30 cellular contexts compared by ENCODE assay signal in genomic region chr1:205084360-205084759, GRCh38.
"Had no signal": no experiment of that assay in that cellular context is flagged by ENCODE, and none has a peak within 500 bp of the region (broad histone marks: within the 10 kb centered on the region; RNA-seq: fewer than 3 reads in every experiment).

TMEM81 (minus strand) TSS chr1:205084460; CDS start chr1:205084320, 140 bp downstream.

- H3K27me3 ChIP-seq: left lung, neural progenitor cell, neutrophil, ovary, stomach, testis, thyroid gland, transverse colon, upper lobe of left lung, vagina had no signal

- DNase-seq: hippocampal formation; immature natural killer cell; kidney; left colon; left lung; lower lobe of right lung; mammary epithelial cell; mesenchymal stem cell; naive thymus-derived CD8-positive, alpha-beta T cell; occipital lobe; ovary; retina; right cardiac atrium; stimulated activated CD4-positive, alpha-beta T cell treated with anti-CD3 and anti-CD28 coated beads, Interleukin-12 subunit alpha, Interleukin-12 subunit beta, amount 100 ng/mL, for 4 hours; stimulated activated CD4-positive, alpha-beta T cell treated with anti-CD3 and anti-CD28 coated beads, Interleukin-15, amount 100 ng/mL, for 24 hours; stimulated activated CD4-positive, alpha-beta T cell treated with anti-CD3 and anti-CD28 coated beads, Interleukin-2, amount 100 ng/mL, for 24 hours; stimulated activated CD4-positive, alpha-beta T cell treated with anti-CD3 and anti-CD28 coated beads, Interleukin-4, amount 100 ng/mL, for 1 hour; stimulated activated naive CD4-positive, alpha-beta T cell; stomach; testis; thyroid gland; transverse colon; upper lobe of left lung had no signal

- H2AFZ ChIP-seq: neural progenitor cell had no signal

- H3K4me3 Mint-ChIP-seq: immature natural killer cell; naive thymus-derived CD8-positive, alpha-beta T cell; nephron; neural progenitor cell had no signal

- H3K4me1 ChIP-seq: left lung, lower lobe of right lung, prostate gland, stomach, testis, thyroid gland, transverse colon, upper lobe of left lung, vagina had no signal

- ATAC-seq: left colon; left lung; lower lobe of right lung; naive thymus-derived CD8-positive, alpha-beta T cell; right cardiac atrium; sciatic nerve had no signal

- H3K27me3 Mint-ChIP-seq: naive thymus-derived CD8-positive, alpha-beta T cell had no signal

- H3K9me3 ChIP-seq: left lung, lower lobe of right lung, neutrophil, ovary, prostate gland, stomach, testis, thyroid gland, transverse colon, upper lobe of left lung, vagina had no signal

- H3K9ac ChIP-seq: neural progenitor cell had no signal

- H3K36me3 ChIP-seq: neural progenitor cell, ovary had no signal

- H3K27ac ChIP-seq: left lung, lower lobe of right lung, neural progenitor cell, neutrophil, ovary, prostate gland, skin epidermis, stomach, testis, thyroid gland, transverse colon, upper lobe of left lung, vagina had no signal

- H3K4me1 Mint-ChIP-seq: naive thymus-derived CD8-positive, alpha-beta T cell; nephron had no signal

- H3K4me3 ChIP-seq: left lung, lower lobe of right lung, neural progenitor cell, ovary, prostate gland, skin epidermis, stomach, testis, thyroid gland, transverse colon, upper lobe of left lung, vagina had no signal

- H3K27ac Mint-ChIP-seq: nephron, neural progenitor cell had no signal

- H3K9me3 Mint-ChIP-seq: immature natural killer cell; naive thymus-derived CD8-positive, alpha-beta T cell; nephron; neural progenitor cell had no signal
